In genomic region chr9:22244141-22245011, GRCh38 we compare ENCODE assay signal across 8 cellular contexts.
A peak's percentile ranks its signal among the peaks of the same experiment; 100 is the strongest.
DNase-seq lines count a peak whose midpoint lies in the region; ATAC-seq, FAIRE-seq and TF ChIP-seq lines count a peak whose summit lies in the region.

No MANE protein-coding gene starts in this region.

- TF ChIP-seq CTCF in heart left ventricle (IDR thresholded peaks at IDR 0.05), result peak in 11 of 12 donors; percentile 2 to 63 (median 41)
- TF ChIP-seq CTCF in keratinocyte (optimal IDR thresholded peaks at IDR 0.05 in 1 of 3, IDR thresholded peaks at IDR 0.05 in 1 of 3, conservative IDR thresholded peaks at IDR 0.05 in 1 of 3; ENCODE audit: extremely low read depth in 1 of 3, insufficient read depth in 2 of 3, low read length in 3 of 3), result peak; percentile 52 to 68 (median 59)
- peak; percentile 31 for TF ChIP-seq CTCF in thoracic aorta (IDR thresholded peaks at IDR 0.05)

- H3K4me3 ChIP-seq in heart left ventricle (peak overlapping the region in 4 of 12 donors; percentile 6 to 34 (median 22)), keratinocyte (ENCODE audit: control insufficient read depth in 2 of 3, extremely low read depth in 1 of 3, insufficient read depth in 2 of 3, low read depth in 1 of 3, low read length in 3 of 3) (no peak overlapping the region), thoracic aorta (no peak overlapping the region)

- dilution Hi-C loops in keratinocyte (cut with MboI; ENCODE audit: extremely low pct_ligation_motif_present, low sequenced_read_pairs), result loop anchor here (25.0 kb wide), 2 partner anchors 132 to 207 kb away; no protein-coding TSS in a partner anchor

- peak in 1 of 4 donors; percentile 62 for ATAC-seq in heart left ventricle
- ATAC-seq in left ventricle myocardium superior, result no peak
- peak; percentile 62 for ATAC-seq in HG02763 (IDR thresholded peaks at IDR 0.05; ENCODE audit: unreplicated experiment)
- ATAC-seq in thoracic aorta (ENCODE audit: insufficient number of reproducible peaks, low FRiP score, low read depth), result no peak
- no peak for ATAC-seq in GM21423 (IDR thresholded peaks at IDR 0.05; ENCODE audit: unreplicated experiment)

- peak overlapping the region; percentile 52 for H3K4me2 ChIP-seq in keratinocyte (ENCODE audit: control insufficient read depth, extremely low read depth, insufficient read depth, low read depth, low read length)

- H3K27me3 ChIP-seq in heart left ventricle (no peaks in the 10 kb centered on the region), keratinocyte (ENCODE audit: control insufficient read depth, extremely low read depth, insufficient read depth, low read length) (no peaks in the 10 kb centered on the region), thoracic aorta (replicated peaks; ENCODE audit: insufficient read depth) (no peaks in the 10 kb centered on the region)

- peak; percentile 72 for FAIRE-seq in keratinocyte (lab: Jason Lieb, UNC)

- H3K36me3 ChIP-seq in heart left ventricle, result no peaks in the 10 kb centered on the region
- H3K36me3 ChIP-seq in keratinocyte (ENCODE audit: control insufficient read depth in 2 of 2, extremely low read depth in 1 of 2, insufficient read depth in 2 of 2, low read length in 2 of 2), result no peaks in the 10 kb centered on the region
- H3K36me3 ChIP-seq in thoracic aorta, result no peaks in the 10 kb centered on the region

- WGBS in heart left ventricle, 4 donors, result 28 to 39% (median 34%) methylated on average over 9 of the region's 9 CpGs

- intact Hi-C loops in heart left ventricle (cut with DNase I) (loop anchor here in 8 of 10 donors (5.0 to 10.0 kb wide), 7 partner anchors 127 to 427 kb away; partner anchors contain the start of gene DMRTA1 (in 1 of the 8)), left ventricle myocardium superior (cut with micrococcal nuclease) (loop anchor here (10.0 kb wide), 1 partner anchor 210 kb away; no protein-coding TSS in a partner anchor)

- H3K27ac ChIP-seq in heart left ventricle, result no peak overlapping the region
- peak overlapping the region; percentile 30 for H3K27ac ChIP-seq in keratinocyte (ENCODE audit: control insufficient read depth, insufficient read depth, low read length)
- H3K27ac ChIP-seq in thoracic aorta, result no peak overlapping the region

- no peaks in the 10 kb centered on the region for H3K9me3 ChIP-seq in heart left ventricle
- no peaks in the 10 kb centered on the region for H3K9me3 ChIP-seq in keratinocyte (ENCODE audit: control insufficient read depth, low read depth, low read length)
- H3K9me3 ChIP-seq in thoracic aorta, result no peaks in the 10 kb centered on the region

- DNase-seq in heart left ventricle (no peak), left ventricle myocardium superior (no peak), NCI-H446 treated with DMSO at 0.1 percent for 48 hours (lab: John Stamatoyannopoulos, UW) (peak; percentile 59), amniotic stem cell (lab: John Stamatoyannopoulos, UW) (peak; percentile 16), keratinocyte (ENCODE audit: low read depth, low spot score) (no peak), thoracic aorta (ENCODE audit: low spot score) (no peak)

- H3K9ac ChIP-seq in keratinocyte (ENCODE audit: control insufficient read depth, extremely low read depth, insufficient read depth, low read length), result no peak overlapping the region

- H2AFZ ChIP-seq in keratinocyte (ENCODE audit: control insufficient read depth, low read length), result peak overlapping the region; percentile 78

- H3K9me1 ChIP-seq in keratinocyte (ENCODE audit: control insufficient read depth, extremely low read depth, insufficient read depth, low read length), result no peaks in the 10 kb centered on the region

- TF ChIP-seq POLR2A in heart left ventricle (IDR thresholded peaks at IDR 0.05), result no peak

- H3K4me1 ChIP-seq in heart left ventricle (peaks cover 0 to 9% (median 0%) of the 10 kb centered on the region in 12 donors), keratinocyte (ENCODE audit: control insufficient read depth, extremely low read depth, insufficient read depth, low read length) (peaks cover 22% of the 10 kb centered on the region), thoracic aorta (ENCODE audit: control insufficient read depth in 1 of 2, low read depth in 2 of 2) (peaks cover 2 to 4% of the 10 kb centered on the region in 2 donors)

- no peaks in the 10 kb centered on the region for H4K20me1 ChIP-seq in keratinocyte (ENCODE audit: control insufficient read depth, extremely low read depth, insufficient read depth, low read length)

- H3K79me2 ChIP-seq in keratinocyte (ENCODE audit: control insufficient read depth, insufficient read depth, low read length), result peaks cover 2% of the 10 kb centered on the region

Comparison
In these comparisons a context has a peak if more than half of its experiments do, and no peak if none do; other contexts are left out.
1. DNase-seq: peak in NCI-H446 treated with DMSO at 0.1 percent for 48 hours (single experiment) and amniotic stem cell (single experiment); none in heart left ventricle (0 of 5), left ventricle myocardium superior (single experiment), keratinocyte (single experiment) and thoracic aorta (single experiment).
2. Peak in every context shown above with its lines, with median percentiles within 50 percentile points of each other: CTCF ChIP-seq.